In genomic region chr6:70411948-70412796, GRCh38 we compare ENCODE assay signal across 8 cellular contexts. TPM values are rescaled to one million over a fixed set of nuclear protein-coding genes. Genes with fewer than 3 reads are reported as not detected.
A peak's percentile ranks its signal among the peaks of the same experiment; 100 is the strongest.
DNase-seq lines count a peak whose midpoint lies in the region; ATAC-seq and TF ChIP-seq lines count a peak whose summit lies in the region.

No MANE protein-coding gene starts in this region.

- H3K4me3 ChIP-seq in GM12875 (ENCODE audit: low read depth, low read length), result peak overlapping the region; percentile 71
- H3K4me3 ChIP-seq in fibroblast of pulmonary artery (replicated peaks; ENCODE audit: low read depth, low read length), result peak overlapping the region; percentile 90
- peak overlapping the region; percentile 94 for H3K4me3 ChIP-seq in retinal pigment epithelial cell (ENCODE audit: low read length)

- ATAC-seq in GM18867 (IDR thresholded peaks at IDR 0.05; ENCODE audit: unreplicated experiment), result no peak

- DNase-seq in SK-N-DZ (ENCODE audit: low spot score), result peak; percentile 7
- no peak for DNase-seq in fibroblast of pulmonary artery (ENCODE audit: low read depth)
- DNase-seq in retinal pigment epithelial cell (ENCODE audit: low read depth), result no peak
- DNase-seq in 8988T, result no peak
- DNase-seq in NCI-H1092 (lab: John Stamatoyannopoulos, UW), result no peak
- DNase-seq in central memory CD4-positive, alpha-beta T cell, result no peak

- TF ChIP-seq CTCF in GM12875 (IDR thresholded peaks at IDR 0.05; ENCODE audit: borderline replicate concordance, insufficient read depth, low read depth, low read length) (no peak), fibroblast of pulmonary artery (IDR thresholded peaks at IDR 0.05; ENCODE audit: low read length, missing control alignments) (no peak), retinal pigment epithelial cell (conservative IDR thresholded peaks at IDR 0.05; ENCODE audit: low read depth, low read length) (no peak)

RNA-seq across cellular contexts. Expression of gene FAM135A, which starts 1.1 kb away (rescaled TPM):
- 20.7 and 35.4 TPM in 2 replicates for polyA plus RNA-seq in SK-N-DZ (2014; cell fraction: cytosol; rRNA removed)
- polyA plus RNA-seq in SK-N-DZ (2014; cell fraction: nucleus; rRNA removed), result 30.0 and 30.5 TPM in 2 replicates
